In the genomic region with DNA sequence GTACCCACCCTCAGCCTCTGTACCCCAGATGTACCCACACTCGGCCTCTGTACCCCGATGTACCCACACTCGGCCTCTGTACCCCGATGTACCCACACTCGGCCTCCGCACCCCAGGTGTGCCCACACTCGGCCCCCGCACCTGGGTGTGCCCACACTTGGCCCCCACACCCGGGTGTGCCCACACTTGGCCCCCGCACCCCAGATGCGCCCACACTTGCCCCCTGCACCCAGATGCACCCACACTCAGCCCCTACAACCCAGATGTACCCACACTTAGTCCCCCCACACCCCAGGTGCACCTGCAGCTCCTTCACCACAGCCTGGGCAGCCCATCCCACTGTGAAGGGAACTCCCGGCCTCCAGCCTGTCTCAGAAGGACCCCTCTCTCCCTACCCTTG, we compare ENCODE assay signal across 16 cellular contexts.
"Had no signal": no experiment of that assay in that cellular context is flagged by ENCODE, and none has a peak within 500 bp of the region (broad histone marks: within the 10 kb centered on the region; RNA-seq: fewer than 3 reads in every experiment).

No MANE protein-coding gene starts in this region.

- ATAC-seq: gastroesophageal sphincter, left lobe of liver, natural killer cell had no signal

- H3K9me3 Mint-ChIP-seq: mesothelial cell of epicardium, natural killer cell, neural crest cell had no signal

- H3K4me3 Mint-ChIP-seq: mesothelial cell of epicardium, natural killer cell, neural crest cell had no signal

- DNase-seq: dermis blood vessel endothelial cell; esophagus squamous epithelium; foreskin fibroblast; glutamatergic neuron; islet precursor cell; natural killer cell; ovary; small intestine; stimulated activated CD4-positive, alpha-beta T cell treated with anti-CD3 and anti-CD28 coated beads, Interleukin-12 subunit alpha, Interleukin-12 subunit beta, amount 100 ng/mL, for 4 hours; stomach; substantia nigra; transverse colon had no signal
